In the genomic region with DNA sequence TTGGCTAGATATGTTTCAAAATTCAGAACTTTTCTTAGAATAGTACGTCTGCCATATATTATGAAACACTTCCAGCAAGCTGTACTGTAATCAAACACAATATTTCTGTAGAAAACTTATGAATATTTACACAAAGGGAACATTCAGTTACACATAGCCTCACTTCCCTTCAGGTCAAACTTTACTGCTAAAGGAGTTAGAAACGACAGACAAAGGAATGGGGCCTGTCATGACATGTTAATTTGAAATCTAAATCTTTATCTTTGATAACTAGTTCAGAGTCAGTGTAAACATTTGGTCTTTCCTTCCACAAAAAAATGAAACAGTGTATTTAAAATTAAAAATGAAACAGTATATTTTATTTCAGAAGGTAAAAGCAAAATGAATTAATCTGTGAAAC, we compare ENCODE assay signal across 8 cellular contexts. TPM values are rescaled to one million over a fixed set of nuclear protein-coding genes. Genes with fewer than 3 reads are reported as not detected.
DNase-seq lines count a peak whose midpoint lies in the region; ATAC-seq and TF ChIP-seq lines count a peak whose summit lies in the region.

No MANE protein-coding gene starts in this region.

- no peak for ATAC-seq in HG03521 (IDR thresholded peaks at IDR 0.05; ENCODE audit: unreplicated experiment)

- H3K27ac ChIP-seq in RWPE1 = peak overlapping the region; percentile 91

- no peak for TF ChIP-seq CTCF in GM06990 (IDR thresholded peaks at IDR 0.05; ENCODE audit: insufficient read depth, low read length, poor library complexity, severe bottlenecking)
- TF ChIP-seq CTCF in RWPE1 (conservative IDR thresholded peaks at IDR 0.05; ENCODE audit: low read depth) = no peak
- no peak for TF ChIP-seq CTCF in epithelial cell of proximal tubule (conservative IDR thresholded peaks at IDR 0.05; ENCODE audit: low read depth, low read length)
- no peak for TF ChIP-seq CTCF in retinal pigment epithelial cell (conservative IDR thresholded peaks at IDR 0.05; ENCODE audit: low read depth, low read length)

- H3K4me3 ChIP-seq in GM06990 (replicated peaks; ENCODE audit: low read depth, low read length) (peak overlapping the region; percentile 75), epithelial cell of proximal tubule (ENCODE audit: low read depth, low read length) (peak overlapping the region; percentile 89), retinal pigment epithelial cell (ENCODE audit: low read length) (peak overlapping the region; percentile 80)

- no peaks in the 10 kb centered on the region for H3K27me3 ChIP-seq in GM06990 (replicated peaks; ENCODE audit: control insufficient read depth, insufficient read depth, low read length)

- CTCF ChIA-PET in RWPE1 (lab: Yijun Ruan, JAX) = no interaction called here
- CTCF ChIA-PET in HEK293T (lab: Yijun Ruan, JAX) = no interaction called here

- DNase-seq in GM06990 (ENCODE audit: extremely low read depth, insufficient read length) (no peak), RWPE1 (ENCODE audit: low spot score) (peak; percentile 24), epithelial cell of proximal tubule (ENCODE audit: low read depth) (no peak), retinal pigment epithelial cell (ENCODE audit: low read depth) (no peak), HEK293T (ENCODE audit: extremely low spot score) (no peak), SW 1271 (lab: John Stamatoyannopoulos, UW) (no peak), NCI-H524 (lab: John Stamatoyannopoulos, UW) (no peak)

- H3K36me3 ChIP-seq in GM06990 (ENCODE audit: control insufficient read depth, insufficient read depth, low read length) = no peaks in the 10 kb centered on the region

- POLR2A ChIA-PET in RWPE1 (lab: Yijun Ruan, JAX; ENCODE audit: low non-redundant PET) = no interaction called here
- POLR2A ChIA-PET in HEK293T (lab: Yijun Ruan, JAX) = no interaction called here

TF ChIP-seq in HEK293T, 16 proteins besides CTCF, POLR2A, EP300 and RAD21:
- TF ChIP-seq FOXA1 (IDR thresholded peaks at IDR 0.05) (no peak), ZNF384 (IDR thresholded peaks at IDR 0.05) (no peak), HDGF (IDR thresholded peaks at IDR 0.05; ENCODE audit: borderline replicate concordance) (no peak), ARNT (IDR thresholded peaks at IDR 0.05) (no peak), LEF1 (IDR thresholded peaks at IDR 0.05; ENCODE audit: borderline replicate concordance) (no peak), L3MBTL2 (conservative IDR thresholded peaks at IDR 0.05) (no peak), FOXK2 (IDR thresholded peaks at IDR 0.05) (no peak)
- TF ChIP-seq, protein P1, sequence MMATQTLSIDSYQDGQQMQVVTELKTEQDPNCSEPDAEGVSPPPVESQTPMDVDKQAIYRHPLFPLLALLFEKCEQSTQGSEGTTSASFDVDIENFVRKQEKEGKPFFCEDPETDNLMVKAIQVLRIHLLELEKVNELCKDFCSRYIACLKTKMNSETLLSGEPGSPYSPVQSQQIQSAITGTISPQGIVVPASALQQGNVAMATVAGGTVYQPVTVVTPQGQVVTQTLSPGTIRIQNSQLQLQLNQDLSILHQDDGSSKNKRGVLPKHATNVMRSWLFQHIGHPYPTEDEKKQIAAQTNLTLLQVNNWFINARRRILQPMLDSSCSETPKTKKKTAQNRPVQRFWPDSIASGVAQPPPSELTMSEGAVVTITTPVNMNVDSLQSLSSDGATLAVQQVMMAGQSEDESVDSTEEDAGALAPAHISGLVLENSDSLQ (IDR thresholded peaks at IDR 0.05) = no peak

RNA-seq across cellular contexts. Expression of a gene that starts 1.0 kb away (rescaled TPM):
- total RNA-seq in epithelial cell of proximal tubule = 5.6 and 8.2 TPM in 2 replicates
